ENCODE assay signal across 8 cellular contexts in genomic region chr7:102834999-102835398, GRCh38.
DNase-seq lines count a peak whose midpoint lies in the region; ATAC-seq and TF ChIP-seq lines count a peak whose summit lies in the region.

No MANE protein-coding gene starts in this region.

- no peak overlapping the region for H3K4me3 ChIP-seq in RWPE2 (ENCODE audit: severe bottlenecking)
- no peak overlapping the region for H3K4me3 ChIP-seq in kidney epithelial cell (ENCODE audit: low read depth, low read length)

- H3K27me3 ChIP-seq in RWPE2 (ENCODE audit: insufficient read depth, poor library complexity, severe bottlenecking), result no peaks in the 10 kb centered on the region
- no peaks in the 10 kb centered on the region for H3K27me3 ChIP-seq in kidney epithelial cell (ENCODE audit: control insufficient read depth, insufficient read depth, low read length)

- no peaks in the 10 kb centered on the region for H3K36me3 ChIP-seq in RWPE2 (ENCODE audit: low read depth)
- no peaks in the 10 kb centered on the region for H3K36me3 ChIP-seq in kidney epithelial cell (ENCODE audit: control insufficient read depth, insufficient read depth, low read length)

- peak overlapping the region; percentile 80 for H3K27ac ChIP-seq in RWPE2 (ENCODE audit: poor library complexity, severe bottlenecking)

- H3K9me3 ChIP-seq in RWPE2 (ENCODE audit: severe bottlenecking), result no peaks in the 10 kb centered on the region

- H3K4me1 ChIP-seq in RWPE2 (ENCODE audit: insufficient read depth, poor library complexity, severe bottlenecking), result peaks cover 27% of the 10 kb centered on the region

- DNase-seq in RWPE2 (ENCODE audit: low spot score), result no peak
- DNase-seq in kidney epithelial cell (ENCODE audit: low read depth), result peak; percentile 80
- DNase-seq in NCI-H82 (lab: John Stamatoyannopoulos, UW), result no peak
- no peak for DNase-seq in SIG-M5 treated with dmso at 0.1 percent for 504 hours (lab: John Stamatoyannopoulos, UW; ENCODE audit: unreplicated experiment)
- no peak for DNase-seq in mesenteric fat pad (ENCODE audit: low spot score)
- no peak for DNase-seq in COLO668 (lab: John Stamatoyannopoulos, UW; ENCODE audit: unreplicated experiment)

- no peak for TF ChIP-seq CTCF in RWPE2 (IDR thresholded peaks at IDR 0.05; ENCODE audit: poor library complexity, severe bottlenecking)
- TF ChIP-seq CTCF in kidney epithelial cell (IDR thresholded peaks at IDR 0.05; ENCODE audit: insufficient read depth, low read length, poor library complexity, severe bottlenecking), result no peak

- peak; percentile 82 for ATAC-seq in GM18520 (IDR thresholded peaks at IDR 0.05; ENCODE audit: unreplicated experiment)
- peak; percentile 98 for ATAC-seq in HG02610 (IDR thresholded peaks at IDR 0.05; ENCODE audit: unreplicated experiment)
- ATAC-seq in RWPE2 (ENCODE audit: low read depth), result peak; percentile 92
